Comparison of ENCODE assay signal across 27 cellular contexts in the genomic region with DNA sequence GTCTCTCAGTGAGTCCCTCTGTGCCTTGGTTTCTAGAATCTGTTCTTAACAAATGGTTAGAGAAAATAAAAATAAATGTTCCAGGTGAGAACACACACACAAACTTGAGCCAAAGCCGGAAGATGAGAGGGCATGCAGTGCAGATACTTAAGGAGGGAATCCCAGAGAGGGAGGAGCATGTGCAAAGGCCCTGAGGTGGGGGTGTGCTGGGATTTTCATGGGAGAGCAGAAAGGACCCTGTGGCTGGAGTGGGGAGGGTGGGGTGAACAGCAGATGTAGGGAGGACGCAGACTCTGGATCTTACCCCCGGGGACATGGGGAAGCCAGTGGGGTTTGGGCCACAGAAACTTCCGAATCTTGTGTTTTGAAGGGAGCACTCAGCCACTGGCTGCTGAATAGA. TPM values are rescaled to one million over a fixed set of nuclear protein-coding genes. Genes with fewer than 3 reads are reported as not detected.
"Had no signal": no experiment of that assay in that cellular context is flagged by ENCODE, and none has a peak within 500 bp of the region (broad histone marks: within the 10 kb centered on the region; RNA-seq: fewer than 3 reads in every experiment).

No MANE protein-coding gene starts in this region.

- ATAC-seq: foreskin keratinocyte, gastroesophageal sphincter, heart left ventricle, left cardiac atrium, left lung, left ventricle myocardium superior, lower lobe of right lung, mucosa of descending colon had no signal

- H3K4me2 ChIP-seq: hepatocyte had no signal

- H3K4me3 ChIP-seq: coronary artery, dorsolateral prefrontal cortex, esophagus muscularis mucosa, gastroesophageal sphincter, heart left ventricle, hepatocyte, left lung, lower lobe of right lung, mucosa of descending colon had no signal

- H3K4me1 ChIP-seq: esophagus muscularis mucosa, foreskin keratinocyte, gastroesophageal sphincter, heart left ventricle, left lung, lower lobe of right lung had no signal

- H3K36me3 Mint-ChIP-seq: immature natural killer cell had no signal

- DNase-seq: dermis blood vessel endothelial cell; dorsolateral prefrontal cortex; effector CD4-positive, alpha-beta T cell; effector memory CD4-positive, alpha-beta T cell; foreskin keratinocyte; heart left ventricle; hypothalamus; immature natural killer cell; islet precursor cell; left cardiac atrium; left lung; left ventricle myocardium superior; lower lobe of right lung; mesenchymal stem cell; mucosa of descending colon; naive B cell had no signal

- H3K79me2 ChIP-seq: hepatocyte had no signal

- H3K27ac ChIP-seq: coronary artery, dorsolateral prefrontal cortex, esophagus muscularis mucosa, foreskin keratinocyte, gastroesophageal sphincter, heart left ventricle, hepatocyte, left lung, lower lobe of right lung had no signal

- H3K4me3 Mint-ChIP-seq: immature natural killer cell, mesothelial cell of epicardium, naive B cell had no signal

- H3K4me1 Mint-ChIP-seq: immature natural killer cell, mesothelial cell of epicardium, naive B cell had no signal

- FAIRE-seq: colon, endothelial cell of umbilical vein, frontal cortex had no signal

- H3K9me3 ChIP-seq: esophagus muscularis mucosa, gastroesophageal sphincter, heart left ventricle, left lung, lower lobe of right lung, mucosa of descending colon had no signal

- H3K36me3 ChIP-seq: gastroesophageal sphincter, heart left ventricle, left lung, lower lobe of right lung had no signal

- H3K27me3 ChIP-seq: foreskin keratinocyte, hepatocyte had no signal

- H3K9me3 Mint-ChIP-seq: mesothelial cell of epicardium had no signal

- H2AFZ ChIP-seq: hepatocyte had no signal

- H3K27ac Mint-ChIP-seq: immature natural killer cell, mesothelial cell of epicardium, naive B cell had no signal

RNA-seq across cellular contexts. Expression of a gene that starts 17.5 kb away (rescaled TPM):
- total RNA-seq: dermis blood vessel endothelial cell, endothelial cell of umbilical vein, fibroblast of lung, lung microvascular endothelial cell, myocyte had no signal
- polyA plus RNA-seq: heart left ventricle, immature natural killer cell had no signal
